25 cellular contexts compared by ENCODE assay signal in genomic region chr11:131951146-131951545, GRCh38.
"Had no signal": no experiment of that assay in that cellular context is flagged by ENCODE, and none has a peak within 500 bp of the region (broad histone marks: within the 10 kb centered on the region; RNA-seq: fewer than 3 reads in every experiment).

No MANE protein-coding gene starts in this region.

- H3K4me3 Mint-ChIP-seq: activated CD4-positive, alpha-beta memory T cell treated with anti-CD3 and anti-CD28 coated beads, Interleukin-2, amount 10 ng/mL, durations not matched to agents 7 days and 5 days; activated CD4-positive, alpha-beta T cell treated with anti-CD3 and anti-CD28 coated beads for 36 hours; activated naive CD4-positive, alpha-beta T cell treated with anti-CD3 and anti-CD28 coated beads, Interleukin-2, amount 10 ng/mL, durations not matched to agents 7 days and 5 days; activated naive CD8-positive, alpha-beta T cell treated with anti-CD3 and anti-CD28 coated beads for 36 hours; activated T-cell treated with anti-CD3 and anti-CD28 coated beads, Interleukin-2, amount 50 U/mL, for 72 hours had no signal

- H3K36me3 Mint-ChIP-seq: activated naive CD4-positive, alpha-beta T cell treated with anti-CD3 and anti-CD28 coated beads, Interleukin-2, amount 10 ng/mL, durations not matched to agents 7 days and 5 days; activated naive CD8-positive, alpha-beta T cell treated with anti-CD3 and anti-CD28 coated beads for 36 hours had no signal

- H3K9me3 ChIP-seq: MG63, SJCRH30, SK-N-SH had no signal

- H3K27ac Mint-ChIP-seq: activated CD4-positive, alpha-beta memory T cell treated with anti-CD3 and anti-CD28 coated beads, Interleukin-2, amount 10 ng/mL, durations not matched to agents 7 days and 5 days; activated CD4-positive, alpha-beta T cell treated with anti-CD3 and anti-CD28 coated beads for 36 hours; activated naive CD4-positive, alpha-beta T cell treated with anti-CD3 and anti-CD28 coated beads, Interleukin-2, amount 10 ng/mL, durations not matched to agents 7 days and 5 days; activated naive CD8-positive, alpha-beta T cell treated with anti-CD3 and anti-CD28 coated beads for 36 hours; activated T-cell treated with anti-CD3 and anti-CD28 coated beads, Interleukin-2, amount 50 U/mL, for 72 hours; activated T-helper 2 cell treated with anti-CD3 and anti-CD28 coated beads, Interferon-gamma antibody, Interleukin-2, Interleukin-4, amounts not matched to agents 10 μg/mL and 5 μg/mL and 100 μg/mL, durations not matched to agents 14 hours and 24 hours and 36 hours had no signal

- H3K9me3 Mint-ChIP-seq: activated CD4-positive, alpha-beta memory T cell treated with anti-CD3 and anti-CD28 coated beads, Interleukin-2, amount 10 ng/mL, durations not matched to agents 7 days and 5 days; activated naive CD8-positive, alpha-beta T cell treated with anti-CD3 and anti-CD28 coated beads for 36 hours; activated T-helper 2 cell treated with anti-CD3 and anti-CD28 coated beads, Interferon-gamma antibody, Interleukin-2, Interleukin-4, amounts not matched to agents 10 μg/mL and 5 μg/mL and 100 μg/mL, durations not matched to agents 14 hours and 24 hours and 36 hours had no signal

- H3K36me3 ChIP-seq: brain microvascular endothelial cell, cardiac muscle cell, MG63, SJCRH30 had no signal

- H3K4me1 ChIP-seq: SJCRH30 had no signal

- H3K4me3 ChIP-seq: cardiac muscle cell, MG63, SJCRH30 had no signal

- H3K27me3 ChIP-seq: brain microvascular endothelial cell, cardiac muscle cell, MG63, SJCRH30 had no signal

- H3K27me3 Mint-ChIP-seq: activated CD4-positive, alpha-beta memory T cell treated with anti-CD3 and anti-CD28 coated beads, Interleukin-2, amount 10 ng/mL, durations not matched to agents 7 days and 5 days; activated naive CD4-positive, alpha-beta T cell treated with anti-CD3 and anti-CD28 coated beads, Interleukin-2, amount 10 ng/mL, durations not matched to agents 7 days and 5 days; activated naive CD8-positive, alpha-beta T cell treated with anti-CD3 and anti-CD28 coated beads for 36 hours had no signal

- H3K27ac ChIP-seq: brain microvascular endothelial cell, cardiac muscle cell, SJCRH30, VCaP had no signal

- H3K4me1 Mint-ChIP-seq: activated CD4-positive, alpha-beta memory T cell treated with anti-CD3 and anti-CD28 coated beads, Interleukin-2, amount 10 ng/mL, durations not matched to agents 7 days and 5 days; activated CD4-positive, alpha-beta T cell treated with anti-CD3 and anti-CD28 coated beads for 36 hours; activated naive CD4-positive, alpha-beta T cell treated with anti-CD3 and anti-CD28 coated beads, Interleukin-2, amount 10 ng/mL, durations not matched to agents 7 days and 5 days; activated naive CD8-positive, alpha-beta T cell treated with anti-CD3 and anti-CD28 coated beads for 36 hours had no signal

- DNase-seq: activated CD4-positive, alpha-beta memory T cell treated with anti-CD3 and anti-CD28 coated beads, Interleukin-2, amount 10 ng/mL, durations not matched to agents 7 days and 5 days; activated CD4-positive, alpha-beta T cell treated with anti-CD3 and anti-CD28 coated beads for 36 hours; activated CD4-positive, alpha-beta T cell treated with anti-CD3 and anti-CD28 coated beads, Interleukin-2, amount 50 U/mL, for 1 hour; activated gamma-delta T cell treated with Interleukin-2 at 50 U/mL for 16 hours; activated naive CD4-positive, alpha-beta T cell treated with anti-CD3 and anti-CD28 coated beads, Interleukin-2, amount 10 ng/mL, durations not matched to agents 7 days and 5 days; activated naive CD8-positive, alpha-beta T cell treated with anti-CD3 and anti-CD28 coated beads for 36 hours; activated T-cell treated with anti-CD3 and anti-CD28 coated beads for 4 hours; activated T-cell treated with anti-CD3 and anti-CD28 coated beads, Interleukin-2, amount 50 U/mL, for 72 hours; brain microvascular endothelial cell; MG63; MV-4-11; NCI-H1436; NCI-H1694 treated with DMSO at 0.1 percent for 48 hours; NCI-H2029 treated with DMSO at 0.1 percent for 48 hours; NCI-H446; NCI-H526; NK-92 treated with Interleukin-12 subunit alpha and Interleukin-12 subunit beta, amount 100 ng/mL, for 24 hours; OCI-M1; RPMI8226; SJCRH30; SK-N-SH; T-helper 1 cell had no signal
